In the genomic region with DNA sequence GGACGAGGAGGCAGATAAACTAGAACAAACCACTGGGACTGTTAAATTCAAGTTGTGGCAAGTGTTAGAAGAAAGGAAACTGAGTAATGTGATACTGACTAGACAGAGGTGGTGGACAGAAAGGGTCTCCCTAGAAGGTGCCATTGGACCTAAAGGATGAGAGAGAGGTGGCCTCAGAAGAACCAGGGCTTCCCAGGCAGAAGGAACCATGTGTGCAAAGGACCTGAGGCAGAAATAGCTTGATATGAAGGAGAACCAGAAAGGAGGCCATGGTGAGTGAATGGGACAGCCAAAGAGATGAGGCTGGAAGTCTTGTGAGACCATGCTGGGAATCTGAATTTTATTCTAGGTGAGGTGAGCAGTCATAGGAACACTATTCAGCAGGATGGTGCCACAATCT, we compare ENCODE assay signal across 30 cellular contexts. TPM values are rescaled to one million over a fixed set of nuclear protein-coding genes. Genes with fewer than 3 reads are reported as not detected.
"Had no signal": no experiment of that assay in that cellular context is flagged by ENCODE, and none has a peak within 500 bp of the region (broad histone marks: within the 10 kb centered on the region; RNA-seq: fewer than 3 reads in every experiment).

No MANE protein-coding gene starts in this region.

- H3K27ac Mint-ChIP-seq: mesothelial cell of epicardium had no signal

- H3K27ac ChIP-seq: coronary artery, dorsolateral prefrontal cortex, epithelial cell of prostate, esophagus squamous epithelium, gastrocnemius medialis, heart right ventricle, left lung, lower lobe of right lung had no signal

- H3K4me3 Mint-ChIP-seq: mesothelial cell of epicardium had no signal

- DNase-seq: dermis blood vessel endothelial cell; dorsolateral prefrontal cortex; effector CD4-positive, alpha-beta T cell; effector memory CD4-positive, alpha-beta T cell; erythroblast; esophagus squamous epithelium; foreskin fibroblast; foreskin melanocyte; gastrocnemius medialis; glutamatergic neuron; head of caudate nucleus; heart right ventricle; hippocampal formation; left cardiac atrium; left lung; left ventricle myocardium superior; lower lobe of right lung; mesenchymal stem cell; mucosa of descending colon had no signal

- ATAC-seq: esophagus mucosa, gastrocnemius medialis, heart right ventricle, left cardiac atrium, left lung, left ventricle myocardium superior, lower lobe of right lung, mucosa of descending colon had no signal

RNA-seq across cellular contexts. Expression of gene OR1I1, which starts 22.4 kb away (rescaled TPM):
- total RNA-seq: dermis blood vessel endothelial cell, dorsolateral prefrontal cortex, endothelial cell of umbilical vein, esophagus mucosa, esophagus squamous epithelium, gastrocnemius medialis, glomerular endothelial cell, heart right ventricle, kidney epithelial cell, left cardiac atrium, left lung, left ventricle myocardium superior, lower leg skin, lower lobe of right lung, lung microvascular endothelial cell, mesenteric fat pad, mesothelial cell of epicardium, mucosa of descending colon, myocyte had no signal

RNA-seq across cellular contexts. Expression of gene CASP14, which starts 55.1 kb away (rescaled TPM):
- total RNA-seq: dermis blood vessel endothelial cell, dorsolateral prefrontal cortex, endothelial cell of umbilical vein, gastrocnemius medialis, glomerular endothelial cell, heart right ventricle, kidney epithelial cell, left cardiac atrium, left lung, left ventricle myocardium superior, lower lobe of right lung, lung microvascular endothelial cell, mesenteric fat pad, mesothelial cell of epicardium, mucosa of descending colon, myocyte had no signal
